Comparison of ENCODE assay signal across 26 cellular contexts in the genomic region with DNA sequence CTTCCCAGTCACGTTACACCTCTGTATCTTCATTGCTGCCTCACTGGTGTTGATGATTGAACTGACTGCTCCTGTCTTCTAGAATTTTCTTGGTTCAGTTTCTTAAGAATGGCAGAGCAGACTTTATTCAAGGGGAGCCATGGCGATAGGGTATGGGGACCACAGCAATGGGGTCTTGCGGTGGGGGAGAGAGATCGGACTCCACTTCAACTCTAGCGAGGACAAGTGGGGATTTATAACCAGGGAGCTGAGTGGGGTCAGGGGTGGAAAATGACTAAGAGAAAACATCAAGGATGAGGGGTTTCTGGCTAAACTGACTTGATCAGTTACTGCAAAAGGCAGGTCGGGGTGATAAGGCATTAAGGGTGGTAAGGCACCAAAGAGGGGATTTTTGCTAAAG.
DNase-seq lines count a peak whose midpoint lies in the region; ATAC-seq and TF ChIP-seq lines count a peak whose summit lies in the region.
"Had no signal": no experiment of that assay in that cellular context is flagged by ENCODE, and none has a peak within 500 bp of the region (broad histone marks: within the 10 kb centered on the region; RNA-seq: fewer than 3 reads in every experiment).

No MANE protein-coding gene starts in this region.

- no peaks in the 10 kb centered on the region for H4K20me1 ChIP-seq in BLaER1

- H3K4me1 ChIP-seq in BLaER1: peaks cover 78% of the 10 kb centered on the region
- peaks cover 38% of the 10 kb centered on the region for H3K4me1 ChIP-seq in CD4-positive, CD25-positive, alpha-beta regulatory T cell (ENCODE audit: control insufficient read depth, insufficient read depth, low read length, poor library complexity, severe bottlenecking)

- H3K4me1 Mint-ChIP-seq in CD4-positive, CD25-positive, alpha-beta regulatory T cell: peaks cover 23 to 68% (median 37%) of the 10 kb centered on the region in 4 donors
- peaks cover 76% of the 10 kb centered on the region for H3K4me1 Mint-ChIP-seq in dendritic cell treated with granulocyte-macrophage colony-stimulating factor and Interleukin-4, amounts not matched to agents 40 ng/mL and 50 ng/mL, for 4 days (ENCODE audit: low read depth)
- H3K4me1 Mint-ChIP-seq in nephron progenitor cell: peaks cover 45% of the 10 kb centered on the region

- peak overlapping the region; percentile 77 for H3K27ac ChIP-seq in BLaER1
- no peak overlapping the region for H3K27ac ChIP-seq in CD4-positive, CD25-positive, alpha-beta regulatory T cell (ENCODE audit: insufficient read depth, low read length, poor library complexity, severe bottlenecking)
- H3K27ac ChIP-seq: brain microvascular endothelial cell, prostate gland, upper lobe of right lung, WERI-Rb-1 had no signal

- H3K4me2 ChIP-seq in BLaER1: peak overlapping the region; percentile 80

- peaks cover 4% of the 10 kb centered on the region for H3K36me3 Mint-ChIP-seq in CD4-positive, CD25-positive, alpha-beta regulatory T cell
- H3K36me3 Mint-ChIP-seq in dendritic cell treated with granulocyte-macrophage colony-stimulating factor and Interleukin-4, amounts not matched to agents 40 ng/mL and 50 ng/mL, for 4 days (ENCODE audit: low read depth): no peaks in the 10 kb centered on the region
- H3K36me3 Mint-ChIP-seq in nephron progenitor cell (ENCODE audit: low read depth): no peaks in the 10 kb centered on the region
- H3K36me3 Mint-ChIP-seq: CD14-positive monocyte; stimulated activated effector memory CD8-positive, alpha-beta T cell treated with anti-CD3 and anti-CD28 coated beads, Interleukin-12 subunit alpha, Interleukin-12 subunit beta, amount 100 ng/mL, for 72 hours had no signal

- peaks cover 28% of the 10 kb centered on the region for H3K9me3 ChIP-seq in BLaER1
- peaks cover 0 to 4% of the 10 kb centered on the region in 2 experiments for H3K9me3 ChIP-seq in CD4-positive, CD25-positive, alpha-beta regulatory T cell (ENCODE audit: control insufficient read depth in 2 of 2, low read length in 2 of 2)
- H3K9me3 ChIP-seq: prostate gland, upper lobe of right lung had no signal

- peak overlapping the region; percentile 27 to 94 (median 68) for H3K27ac Mint-ChIP-seq in CD4-positive, CD25-positive, alpha-beta regulatory T cell
- H3K27ac Mint-ChIP-seq in dendritic cell treated with granulocyte-macrophage colony-stimulating factor and Interleukin-4, amounts not matched to agents 40 ng/mL and 50 ng/mL, for 4 days: peak overlapping the region; percentile 31
- H3K27ac Mint-ChIP-seq in nephron progenitor cell: peak overlapping the region; percentile 2
- H3K27ac Mint-ChIP-seq: activated naive CD4-positive, alpha-beta T cell treated with anti-CD3 and anti-CD28 coated beads for 36 hours; stimulated activated effector memory CD8-positive, alpha-beta T cell treated with anti-CD3 and anti-CD28 coated beads, Interleukin-12 subunit alpha, Interleukin-12 subunit beta, amount 100 ng/mL, for 72 hours had no signal

- no peak for DNase-seq in CD4-positive, CD25-positive, alpha-beta regulatory T cell
- no peak for DNase-seq in nephron progenitor cell
- no peak for DNase-seq in NCI-H1694 treated with DMSO at 0.1 percent for 48 hours (lab: John Stamatoyannopoulos, UW)
- DNase-seq in NCI-H2029 (lab: John Stamatoyannopoulos, UW): no peak
- DNase-seq: activated naive CD4-positive, alpha-beta T cell treated with anti-CD3 and anti-CD28 coated beads for 36 hours; brain microvascular endothelial cell; Calu3; DMS79 treated with DMSO at 0.1 percent for 48 hours; GF-D8; mesenchymal stem cell; MV-4-11; NCI-H1436; NCI-H345; SIG-M5; stimulated activated CD4-positive, alpha-beta T cell treated with anti-CD3 and anti-CD28 coated beads, Interleukin-15, amount 100 ng/mL, for 24 hours; WERI-Rb-1 had no signal

- TF ChIP-seq CTCF in nephron progenitor cell (IDR thresholded peaks at IDR 0.05): no peak

- H3K27me3 Mint-ChIP-seq in CD4-positive, CD25-positive, alpha-beta regulatory T cell: no peaks in the 10 kb centered on the region
- H3K27me3 Mint-ChIP-seq in dendritic cell treated with granulocyte-macrophage colony-stimulating factor and Interleukin-4, amounts not matched to agents 40 ng/mL and 50 ng/mL, for 4 days: peaks cover 20% of the 10 kb centered on the region
- H3K27me3 Mint-ChIP-seq in nephron progenitor cell (ENCODE audit: low read depth, poor library complexity): peaks cover 6% of the 10 kb centered on the region

- no peak overlapping the region for H3K9ac ChIP-seq in BLaER1

- H3K36me3 ChIP-seq in BLaER1: no peaks in the 10 kb centered on the region; the same call in 1 of the 2 replicates
- H3K36me3 ChIP-seq in CD4-positive, CD25-positive, alpha-beta regulatory T cell (ENCODE audit: control insufficient read depth, insufficient read depth, low read length): no peaks in the 10 kb centered on the region
- H3K36me3 ChIP-seq: brain microvascular endothelial cell, prostate gland, upper lobe of right lung, WERI-Rb-1 had no signal

- intact Hi-C loops in dendritic cell treated with granulocyte-macrophage colony-stimulating factor and Interleukin-4, amounts not matched to agents 40 ng/mL and 50 ng/mL, for 4 days (cut with micrococcal nuclease): no loop called here

- no peak overlapping the region for H3K4me3 ChIP-seq in BLaER1
- H3K4me3 ChIP-seq in CD4-positive, CD25-positive, alpha-beta regulatory T cell (ENCODE audit: low read depth, low read length): no peak overlapping the region
- H3K4me3 ChIP-seq: prostate gland, upper lobe of right lung had no signal

- H3K27me3 ChIP-seq in BLaER1: no peaks in the 10 kb centered on the region
- H3K27me3 ChIP-seq in CD4-positive, CD25-positive, alpha-beta regulatory T cell (ENCODE audit: control insufficient read depth, insufficient read depth, low read length): no peaks in the 10 kb centered on the region
- H3K27me3 ChIP-seq: brain microvascular endothelial cell, upper lobe of right lung had no signal

- peaks cover 0 to 4% (median 1%) of the 10 kb centered on the region in 7 donors for H3K9me3 Mint-ChIP-seq in CD4-positive, CD25-positive, alpha-beta regulatory T cell
- no peaks in the 10 kb centered on the region for H3K9me3 Mint-ChIP-seq in dendritic cell treated with granulocyte-macrophage colony-stimulating factor and Interleukin-4, amounts not matched to agents 40 ng/mL and 50 ng/mL, for 4 days
- peaks cover 13% of the 10 kb centered on the region for H3K9me3 Mint-ChIP-seq in nephron progenitor cell
- H3K9me3 Mint-ChIP-seq: stimulated activated effector memory CD8-positive, alpha-beta T cell treated with anti-CD3 and anti-CD28 coated beads, Interleukin-12 subunit alpha, Interleukin-12 subunit beta, amount 100 ng/mL, for 72 hours had no signal

- H3K4me3 Mint-ChIP-seq in CD4-positive, CD25-positive, alpha-beta regulatory T cell: peak overlapping the region in 1 of 4 donors; percentile 54
- H3K4me3 Mint-ChIP-seq in dendritic cell treated with granulocyte-macrophage colony-stimulating factor and Interleukin-4, amounts not matched to agents 40 ng/mL and 50 ng/mL, for 4 days: no peak overlapping the region
- H3K4me3 Mint-ChIP-seq in nephron progenitor cell: no peak overlapping the region
- H3K4me3 Mint-ChIP-seq: activated naive CD4-positive, alpha-beta T cell treated with anti-CD3 and anti-CD28 coated beads for 36 hours; CD14-positive monocyte; stimulated activated effector memory CD8-positive, alpha-beta T cell treated with anti-CD3 and anti-CD28 coated beads, Interleukin-12 subunit alpha, Interleukin-12 subunit beta, amount 100 ng/mL, for 72 hours had no signal

- ATAC-seq in CD4-positive, CD25-positive, alpha-beta regulatory T cell (ENCODE audit: low read depth in 2 of 2): no peak
- ATAC-seq in GM21786 (IDR thresholded peaks at IDR 0.05; ENCODE audit: unreplicated experiment) (no peak), HG02759 (IDR thresholded peaks at IDR 0.05; ENCODE audit: unreplicated experiment) (no peak)
- ATAC-seq: HCT116; left lobe of liver; stimulated activated effector memory CD8-positive, alpha-beta T cell treated with anti-CD3 and anti-CD28 coated beads, Interleukin-12 subunit alpha, Interleukin-12 subunit beta, amount 100 ng/mL, for 72 hours had no signal

Comparison
In these comparisons a context has a peak if more than half of its experiments do, and no peak if none do; other contexts are left out.
1. H3K27ac Mint-ChIP-seq: peak in every context shown above with its lines; median percentile 68 in CD4-positive, CD25-positive, alpha-beta regulatory T cell; 31 in dendritic cell treated with granulocyte-macrophage colony-stimulating factor and Interleukin-4, amounts not matched to agents 40 ng/mL and 50 ng/mL, for 4 days; 2 in nephron progenitor cell.